In genomic region chrX:16695079-16695676, GRCh38 we compare ENCODE assay signal across 8 cellular contexts. TPM values are rescaled to one million over a fixed set of nuclear protein-coding genes. Genes with fewer than 3 reads are reported as not detected.
DNase-seq lines count a peak whose midpoint lies in the region; ATAC-seq and TF ChIP-seq lines count a peak whose summit lies in the region.

No MANE protein-coding gene starts in this region.

- no peak for TF ChIP-seq POLR2A in gastrocnemius medialis (IDR thresholded peaks at IDR 0.05)

- no peaks in the 10 kb centered on the region for H3K27me3 ChIP-seq in gastrocnemius medialis

- no peaks in the 10 kb centered on the region for H3K9me3 ChIP-seq in gastrocnemius medialis

- H3K4me1 ChIP-seq in gastrocnemius medialis = no peaks in the 10 kb centered on the region

- POLR2A ChIA-PET in RWPE1 (lab: Yijun Ruan, JAX; ENCODE audit: low non-redundant PET) = no interaction called here

- H3K27ac ChIP-seq in RWPE1 (no peak overlapping the region), gastrocnemius medialis (no peak overlapping the region)

- TF ChIP-seq CTCF in RWPE1 (conservative IDR thresholded peaks at IDR 0.05; ENCODE audit: low read depth) (peak; percentile 75), glutamatergic neuron (IDR thresholded peaks at IDR 0.05; ENCODE audit: partially characterized antibody, unreplicated experiment) (peak; percentile 80), gastrocnemius medialis (IDR thresholded peaks at IDR 0.05 in 4 of 5, conservative IDR thresholded peaks at IDR 0.05 in 1 of 5) (peak; percentile 52 to 87 (median 70))

- H3K27ac Mint-ChIP-seq in activated naive CD4-positive, alpha-beta T cell treated with anti-CD3 and anti-CD28 coated beads for 36 hours = no peak overlapping the region
- H3K27ac Mint-ChIP-seq in glutamatergic neuron (ENCODE audit: unreplicated experiment) = no peak overlapping the region

- no peak overlapping the region for H3K4me3 ChIP-seq in gastrocnemius medialis

- no peaks in the 10 kb centered on the region for H3K4me1 Mint-ChIP-seq in activated naive CD4-positive, alpha-beta T cell treated with anti-CD3 and anti-CD28 coated beads for 36 hours (ENCODE audit: low read depth)
- H3K4me1 Mint-ChIP-seq in glutamatergic neuron (ENCODE audit: low read depth, unreplicated experiment) = no peaks in the 10 kb centered on the region

- intact Hi-C loops in activated naive CD4-positive, alpha-beta T cell treated with anti-CD3 and anti-CD28 coated beads for 36 hours (cut with micrococcal nuclease) = loop anchor here (1.0 to 10.0 kb wide), 5 partner anchors 259 to 1200 kb away; partner anchors contain the start of genes GRPR and PIR
- intact Hi-C loops in gastrocnemius medialis (cut with DNase I; ENCODE audit: low total_unique reads) = loop anchor here (10.0 kb wide), 2 partner anchors 570 to 1010 kb away; partner anchors contain the start of gene GRPR

- no peaks in the 10 kb centered on the region for H3K36me3 ChIP-seq in gastrocnemius medialis

- H3K27me3 Mint-ChIP-seq in activated naive CD4-positive, alpha-beta T cell treated with anti-CD3 and anti-CD28 coated beads for 36 hours (ENCODE audit: low read depth) = no peaks in the 10 kb centered on the region
- H3K27me3 Mint-ChIP-seq in glutamatergic neuron (ENCODE audit: unreplicated experiment) = no peaks in the 10 kb centered on the region

- no peak overlapping the region for H3K4me3 Mint-ChIP-seq in activated naive CD4-positive, alpha-beta T cell treated with anti-CD3 and anti-CD28 coated beads for 36 hours
- no peak overlapping the region for H3K4me3 Mint-ChIP-seq in glutamatergic neuron (ENCODE audit: unreplicated experiment)

- in situ Hi-C loops in gastrocnemius medialis (cut with MboI; ENCODE audit: low sequenced_read_pairs in 4 of 4) = no loop called here

- DNase-seq in GM03348 (ENCODE audit: low spot score) = peak; percentile 54
- DNase-seq in RWPE1 (ENCODE audit: low spot score) = peak; percentile 30
- peak; percentile 74 for DNase-seq in activated naive CD4-positive, alpha-beta T cell treated with anti-CD3 and anti-CD28 coated beads for 36 hours
- peak; percentile 73 for DNase-seq in glutamatergic neuron
- peak in 1 of 2 donors; percentile 27 for DNase-seq in gastrocnemius medialis
- no peak for DNase-seq in SIG-M5 treated with dmso at 0.1 percent for 504 hours (lab: John Stamatoyannopoulos, UW; ENCODE audit: unreplicated experiment)
- DNase-seq in epidermal melanocyte (ENCODE audit: insufficient read length, low spot score) = no peak

- H3K36me3 Mint-ChIP-seq in activated naive CD4-positive, alpha-beta T cell treated with anti-CD3 and anti-CD28 coated beads for 36 hours (ENCODE audit: low read depth) = no peaks in the 10 kb centered on the region
- no peaks in the 10 kb centered on the region for H3K36me3 Mint-ChIP-seq in glutamatergic neuron (ENCODE audit: unreplicated experiment)

- ATAC-seq in HG02798 (IDR thresholded peaks at IDR 0.05; ENCODE audit: poor library complexity, unreplicated experiment) (peak; percentile 51), gastrocnemius medialis (no peak)

- CTCF ChIA-PET in RWPE1 (lab: Yijun Ruan, JAX) = interaction anchor here (0.6 to 1.0 kb wide), 2 partner anchors 15 to 16 kb away, joined by 3 to 6 read pairs; no protein-coding TSS in a partner anchor
- CTCF ChIA-PET in activated naive CD4-positive, alpha-beta T cell treated with anti-CD3 and anti-CD28 coated beads for 36 hours (lab: Charles Lee) = interaction anchor here (0.7 to 1.4 kb wide), 3 partner anchors 256 to 417 kb away, joined by 3 to 5 read pairs (median 3); no protein-coding TSS in a partner anchor

- H3K9me3 Mint-ChIP-seq in activated naive CD4-positive, alpha-beta T cell treated with anti-CD3 and anti-CD28 coated beads for 36 hours = no peaks in the 10 kb centered on the region
- no peaks in the 10 kb centered on the region for H3K9me3 Mint-ChIP-seq in glutamatergic neuron (ENCODE audit: unreplicated experiment)

RNA-seq across cellular contexts. Expression of gene CTPS2, which starts 17.3 kb away (rescaled TPM):
- 1 to 10 TPM; 5.6 to 6.8 TPM for total RNA-seq in activated naive CD4-positive, alpha-beta T cell treated with anti-CD3 and anti-CD28 coated beads for 36 hours
- total RNA-seq in glutamatergic neuron (ENCODE audit: unreplicated experiment) = 29.0 TPM
- 1 to 10 TPM; 2.0 to 3.8 (median 2.8) TPM for total RNA-seq in gastrocnemius medialis

RNA-seq across cellular contexts. Expression of gene SYAP1, which starts 24.2 kb away (rescaled TPM):
- total RNA-seq in activated naive CD4-positive, alpha-beta T cell treated with anti-CD3 and anti-CD28 coated beads for 36 hours = 10 to 100 TPM; 17.1 to 18.9 TPM
- total RNA-seq in glutamatergic neuron (ENCODE audit: unreplicated experiment) = 19.0 TPM
- 10 to 100 TPM; 10.6 to 26.4 (median 16.9) TPM for total RNA-seq in gastrocnemius medialis

RNA-seq across cellular contexts. Expression of gene S100G, which starts 45.2 kb away (rescaled TPM):
- not detected for total RNA-seq in activated naive CD4-positive, alpha-beta T cell treated with anti-CD3 and anti-CD28 coated beads for 36 hours
- total RNA-seq in glutamatergic neuron (ENCODE audit: unreplicated experiment) (not detected), gastrocnemius medialis (not detected)

Comparison
In these comparisons a context has a peak if more than half of its experiments do, and no peak if none do; other contexts are left out.
1. DNase-seq: peak in GM03348 (single experiment), RWPE1 (single experiment), activated naive CD4-positive, alpha-beta T cell treated with anti-CD3 and anti-CD28 coated beads for 36 hours (single experiment) and glutamatergic neuron (single experiment); none in SIG-M5 treated with dmso at 0.1 percent for 504 hours (single experiment) and epidermal melanocyte (single experiment).
2. Peak in every context shown above with its lines, with median percentiles within 50 percentile points of each other: CTCF ChIP-seq.